ENCODE assay signal across 32 cellular contexts in genomic region chr21:21196087-21196486, GRCh38.
DNase-seq lines count a peak whose midpoint lies in the region; ATAC-seq and TF ChIP-seq lines count a peak whose summit lies in the region.
"Had no signal": no experiment of that assay in that cellular context is flagged by ENCODE, and none has a peak within 500 bp of the region (broad histone marks: within the 10 kb centered on the region; RNA-seq: fewer than 3 reads in every experiment).

No MANE protein-coding gene starts in this region.

- H3K79me1 ChIP-seq in mesenchymal stem cell (replicated peaks; ENCODE audit: low read length, poor library complexity, severe bottlenecking): no peaks in the 10 kb centered on the region

- H2BK15ac ChIP-seq in mesenchymal stem cell (ENCODE audit: low read depth, poor library complexity, severe bottlenecking): no peak overlapping the region

- peak overlapping the region in 1 of 2 experiments; percentile 53 for H3K14ac ChIP-seq in mesenchymal stem cell (ENCODE audit: low read length in 2 of 2)

- ATAC-seq in left cardiac atrium: no peak
- ATAC-seq: foreskin keratinocyte, heart left ventricle, lower lobe of right lung had no signal

- no peaks in the 10 kb centered on the region for H3K27me3 Mint-ChIP-seq in endodermal cell (ENCODE audit: insufficient read depth)
- H3K27me3 Mint-ChIP-seq: activated CD4-positive, alpha-beta memory T cell treated with anti-CD3 and anti-CD28 coated beads, Interleukin-2, amount 10 ng/mL, durations not matched to agents 7 days and 5 days had no signal

- H3K36me3 ChIP-seq in MG63: peaks cover 5% of the 10 kb centered on the region
- H3K36me3 ChIP-seq in mesenchymal stem cell (ENCODE audit: control insufficient read depth in 1 of 2, insufficient read depth in 2 of 2, low read depth in 1 of 2, low read length in 2 of 2): no peaks in the 10 kb centered on the region
- H3K36me3 ChIP-seq in endodermal cell (ENCODE audit: control insufficient read depth, insufficient read depth, low read length): no peaks in the 10 kb centered on the region
- H3K36me3 ChIP-seq: heart left ventricle, lower lobe of right lung, ovary, upper lobe of left lung had no signal

- H3K27me3 ChIP-seq in MG63 (no peaks in the 10 kb centered on the region), mesenchymal stem cell (ENCODE audit: control insufficient read depth in 1 of 2, insufficient read depth in 1 of 2, low read length in 2 of 2) (no peaks in the 10 kb centered on the region), endodermal cell (ENCODE audit: control insufficient read depth, insufficient read depth, low read length, poor library complexity, severe bottlenecking) (no peaks in the 10 kb centered on the region)
- H3K27me3 ChIP-seq: foreskin keratinocyte, heart left ventricle, ovary, upper lobe of left lung had no signal

- H2AK5ac ChIP-seq in mesenchymal stem cell (ENCODE audit: low read length, severe bottlenecking): no peak overlapping the region

- H2BK120ac ChIP-seq in mesenchymal stem cell (ENCODE audit: low read depth, low read length): no peak overlapping the region

- no peaks in the 10 kb centered on the region for H3K4me1 Mint-ChIP-seq in endodermal cell
- H3K4me1 Mint-ChIP-seq: nephron had no signal

- H3K27ac ChIP-seq in mesenchymal stem cell (ENCODE audit: low read length, poor library complexity, severe bottlenecking) (no peak overlapping the region), endodermal cell (ENCODE audit: low read depth, low read length) (no peak overlapping the region)
- H3K27ac ChIP-seq: 22Rv1, foreskin keratinocyte, heart left ventricle, KMS-11, lower lobe of right lung, ovary, upper lobe of left lung had no signal

- H2AFZ ChIP-seq in mesenchymal stem cell (ENCODE audit: low read depth, low read length): no peak overlapping the region

- H3K36me3 Mint-ChIP-seq in endodermal cell (ENCODE audit: low read depth): no peaks in the 10 kb centered on the region
- H3K36me3 Mint-ChIP-seq: CD14-positive monocyte had no signal

- peak overlapping the region; percentile 34 for H4K91ac ChIP-seq in mesenchymal stem cell (ENCODE audit: low read length)

- H3K4me3 Mint-ChIP-seq in endodermal cell: no peak overlapping the region
- H3K4me3 Mint-ChIP-seq: activated CD4-positive, alpha-beta memory T cell treated with anti-CD3 and anti-CD28 coated beads, Interleukin-2, amount 10 ng/mL, durations not matched to agents 7 days and 5 days; CD14-positive monocyte; HFFc6; nephron had no signal

- in situ Hi-C loops in astrocyte of the spinal cord (cut with HindIII; ENCODE audit: low sequenced_read_pairs): no loop called here

- H3K4me1 ChIP-seq in mesenchymal stem cell (ENCODE audit: control insufficient read depth, insufficient read depth, low read depth, low read length) (peaks cover 1% of the 10 kb centered on the region), endodermal cell (ENCODE audit: control insufficient read depth, insufficient read depth, low read length) (no peaks in the 10 kb centered on the region)
- H3K4me1 ChIP-seq: lower lobe of right lung, upper lobe of left lung had no signal

- no peak overlapping the region for H3K4ac ChIP-seq in mesenchymal stem cell (ENCODE audit: low read depth in 1 of 2, low read length in 2 of 2)

- DNase-seq in A172 (ENCODE audit: low spot score) (peak; percentile 18), MG63 (peak; percentile 27), astrocyte of the spinal cord (ENCODE audit: low read depth, low spot score) (peak; percentile 58), mesenchymal stem cell (no peak), left cardiac atrium (no peak), endodermal cell (no peak), COLO829 (ENCODE audit: low spot score) (no peak)
- DNase-seq in activated CD4-positive, alpha-beta T cell treated with anti-CD3 and anti-CD28 coated beads for 1 hour: no peak
- DNase-seq: activated CD4-positive, alpha-beta memory T cell treated with anti-CD3 and anti-CD28 coated beads, Interleukin-2, amount 10 ng/mL, durations not matched to agents 7 days and 5 days; activated CD8-positive, alpha-beta memory T cell treated with anti-CD3 and anti-CD28 coated beads, Interleukin-2, amount 50 U/mL, for 48 hours; activated naive CD4-positive, alpha-beta T cell treated with anti-CD3 and anti-CD28 coated beads, Interleukin-2, amount 50 U/mL, for 16 hours; amygdala; Calu3; cortex of kidney; DMS79 treated with DMSO at 0.1 percent for 48 hours; foreskin keratinocyte; GOT3; heart left ventricle; HFFc6; lower lobe of right lung; NCI-H1417 treated with DMSO at 0.1 percent for 48 hours; NCI-H2081; NCI-H526; ovary; SHP77; stimulated activated naive CD4-positive, alpha-beta T cell; T-helper 2 cell; upper lobe of left lung had no signal

- no peak overlapping the region for H3K23ac ChIP-seq in mesenchymal stem cell (ENCODE audit: low read length in 2 of 2)

- peak overlapping the region; percentile 27 for H4K8ac ChIP-seq in mesenchymal stem cell (ENCODE audit: low read length)

- H3K4me3 ChIP-seq in MG63 (no peak overlapping the region), astrocyte of the spinal cord (ENCODE audit: low read depth, low read length) (no peak overlapping the region), mesenchymal stem cell (ENCODE audit: insufficient read depth in 1 of 2, low read depth in 1 of 2, low read length in 2 of 2) (no peak overlapping the region), endodermal cell (ENCODE audit: low read length) (no peak overlapping the region)
- H3K4me3 ChIP-seq: heart left ventricle, lower lobe of right lung, ovary, upper lobe of left lung had no signal

- no peak overlapping the region for H3K27ac Mint-ChIP-seq in endodermal cell
- H3K27ac Mint-ChIP-seq: activated CD4-positive, alpha-beta memory T cell treated with anti-CD3 and anti-CD28 coated beads, Interleukin-2, amount 10 ng/mL, durations not matched to agents 7 days and 5 days; HFFc6; nephron had no signal

- H3K9me3 ChIP-seq in MG63: no peaks in the 10 kb centered on the region
- H3K9me3 ChIP-seq in mesenchymal stem cell (ENCODE audit: control insufficient read depth, low read length): no peaks in the 10 kb centered on the region
- no peaks in the 10 kb centered on the region for H3K9me3 ChIP-seq in endodermal cell (ENCODE audit: control insufficient read depth, low read length)
- H3K9me3 ChIP-seq: heart left ventricle, lower lobe of right lung, ovary, upper lobe of left lung had no signal

- no peaks in the 10 kb centered on the region for H3K9me3 Mint-ChIP-seq in endodermal cell
- H3K9me3 Mint-ChIP-seq: HFFc6, nephron had no signal

- no peak for TF ChIP-seq CTCF in astrocyte of the spinal cord (IDR thresholded peaks at IDR 0.05; ENCODE audit: low read depth, low read length)
- no peak for TF ChIP-seq CTCF in endodermal cell (conservative IDR thresholded peaks at IDR 0.05)

- WGBS in mesenchymal stem cell: 79% methylated on average over 3 of the region's 3 CpGs
- 87 to 100% methylated on average over 1 to 3 of the region's 3 CpGs for WGBS in endodermal cell (ENCODE audit: insufficient coverage in 1 of 2, insufficient read length in 1 of 2), 2 experiments

- intact Hi-C loops in left cardiac atrium (cut with DNase I): no loop called here

- H2BK12ac ChIP-seq in mesenchymal stem cell (ENCODE audit: low read length in 2 of 2): peak overlapping the region; percentile 38 to 54

- H3K9ac ChIP-seq in mesenchymal stem cell (ENCODE audit: low read length) (no peak overlapping the region), endodermal cell (ENCODE audit: extremely low read depth, low read length, poor library complexity, severe bottlenecking) (no peak overlapping the region)
- H3K9ac ChIP-seq: KMS-11 had no signal

- H3K4me2 ChIP-seq in mesenchymal stem cell (ENCODE audit: low read length, poor library complexity, severe bottlenecking): no peak overlapping the region
- H3K4me2 ChIP-seq: KMS-11 had no signal

- no peak overlapping the region for H2BK5ac ChIP-seq in mesenchymal stem cell (ENCODE audit: low read depth, low read length, poor library complexity, severe bottlenecking)

- peak overlapping the region in 1 of 2 experiments; percentile 45 for H3K18ac ChIP-seq in mesenchymal stem cell (ENCODE audit: low read depth in 1 of 2, low read length in 2 of 2)

Comparison
In these comparisons a context has a peak if more than half of its experiments do, and no peak if none do; other contexts are left out.
1. DNase-seq: peak in A172 (single experiment), MG63 (single experiment) and astrocyte of the spinal cord (single experiment); none in mesenchymal stem cell (single experiment), left cardiac atrium (single experiment), activated CD4-positive, alpha-beta T cell treated with anti-CD3 and anti-CD28 coated beads for 1 hour (single experiment), endodermal cell (single experiment) and COLO829 (single experiment).